7 cellular contexts compared by ENCODE assay signal in genomic region chr3:120450261-120450913, GRCh38. TPM values are rescaled to one million over a fixed set of nuclear protein-coding genes. Genes with fewer than 3 reads are reported as not detected.
DNase-seq lines count a peak whose midpoint lies in the region; ATAC-seq and TF ChIP-seq lines count a peak whose summit lies in the region.

No MANE protein-coding gene starts in this region.

- peak overlapping the region; percentile 30 for H3K4me3 ChIP-seq in GM12864 (ENCODE audit: low read depth, low read length)

- no peaks in the 10 kb centered on the region for H3K9me3 Mint-ChIP-seq in activated naive CD8-positive, alpha-beta T cell (ENCODE audit: low read depth)

- ATAC-seq in left ventricle myocardium superior, result peak; percentile 54

- peaks cover 16% of the 10 kb centered on the region for H3K4me1 Mint-ChIP-seq in activated naive CD8-positive, alpha-beta T cell (ENCODE audit: low read depth)

- H3K36me3 Mint-ChIP-seq in activated naive CD8-positive, alpha-beta T cell, result no peaks in the 10 kb centered on the region

- no peak for TF ChIP-seq CTCF in GM12864 (IDR thresholded peaks at IDR 0.05; ENCODE audit: low read depth, low read length, missing control alignments)

- peak overlapping the region; percentile 86 for H3K4me3 Mint-ChIP-seq in activated naive CD8-positive, alpha-beta T cell

- intact Hi-C loops in left ventricle myocardium superior (cut with micrococcal nuclease), result no loop called here

- in situ Hi-C loops in KBM-7 (cut with MboI; ENCODE audit: low pct_unique_long_range_greater_than_20kb, low sequenced_read_pairs), result no loop called here

- H3K27me3 Mint-ChIP-seq in activated naive CD8-positive, alpha-beta T cell, result peaks cover 31% of the 10 kb centered on the region

- H3K27ac Mint-ChIP-seq in activated naive CD8-positive, alpha-beta T cell, result no peak overlapping the region

- DNase-seq in GM12864 (ENCODE audit: low read depth), result no peak
- DNase-seq in KBM-7, result peak; percentile 59
- peak; percentile 64 for DNase-seq in left ventricle myocardium superior
- DNase-seq in retina, result peak; percentile 87
- no peak for DNase-seq in middle frontal gyrus (ENCODE audit: extremely low spot score, low spot score)
- no peak for DNase-seq in activated CD4-positive, CD25-positive, alpha-beta regulatory T cell treated with anti-CD3 and anti-CD28 coated beads, Interleukin-2, amount 50 U/mL, for 72 hours

RNA-seq across cellular contexts. Expression of gene FSTL1, which starts 0.4 kb away (rescaled TPM):
- total RNA-seq in left ventricle myocardium superior, result 186 TPM

Comparison
In these comparisons a context has a peak if more than half of its experiments do, and no peak if none do; other contexts are left out.
1. DNase-seq: peak in KBM-7 (single experiment), left ventricle myocardium superior (single experiment) and retina (single experiment); none in GM12864 (single experiment), middle frontal gyrus (single experiment) and activated CD4-positive, CD25-positive, alpha-beta regulatory T cell treated with anti-CD3 and anti-CD28 coated beads, Interleukin-2, amount 50 U/mL, for 72 hours (single experiment).